In genomic region chr7:67696878-67697277, GRCh38 we compare ENCODE assay signal across 19 cellular contexts.
"Had no signal": no experiment of that assay in that cellular context is flagged by ENCODE, and none has a peak within 500 bp of the region (broad histone marks: within the 10 kb centered on the region; RNA-seq: fewer than 3 reads in every experiment).

No MANE protein-coding gene starts in this region.

- H3K27ac ChIP-seq: body of pancreas, coronary artery, heart left ventricle, neutrophil, parathyroid adenoma, thyroid gland had no signal

- H3K79me2 ChIP-seq: parathyroid adenoma had no signal

- H3K9me3 ChIP-seq: body of pancreas, esophagus squamous epithelium, neutrophil, thyroid gland had no signal

- H3K27me3 Mint-ChIP-seq: activated B cell treated with CpG ODN at 0.5 μM for 24 hours; activated CD4-positive, alpha-beta T cell treated with anti-CD3 and anti-CD28 coated beads, Interleukin-2, amount 10 ng/mL, durations not matched to agents 24 days and 14 days; activated naive CD8-positive, alpha-beta T cell treated with anti-CD3 and anti-CD28 coated beads for 36 hours; central memory CD8-positive, alpha-beta T cell; T-helper 17 cell had no signal

- H3K4me1 ChIP-seq: heart left ventricle, parathyroid adenoma, thyroid gland had no signal

- H3K27ac Mint-ChIP-seq: activated B cell treated with CpG ODN at 0.5 μM for 24 hours; activated CD4-positive, alpha-beta T cell treated with anti-CD3 and anti-CD28 coated beads, Interleukin-2, amount 10 ng/mL, durations not matched to agents 24 days and 14 days; activated naive CD8-positive, alpha-beta T cell treated with anti-CD3 and anti-CD28 coated beads for 36 hours; immature natural killer cell; naive thymus-derived CD4-positive, alpha-beta T cell; stimulated activated effector memory CD8-positive, alpha-beta T cell treated with anti-CD3 and anti-CD28 coated beads, Interleukin-12 subunit alpha, Interleukin-12 subunit beta, amount 100 ng/mL, for 72 hours; T-helper 17 cell had no signal

- H3K4me3 ChIP-seq: body of pancreas, coronary artery, heart left ventricle, lung, thyroid gland had no signal

- DNase-seq: activated B cell treated with CpG ODN at 0.5 μM for 24 hours; activated CD4-positive, alpha-beta T cell treated with anti-CD3 and anti-CD28 coated beads, Interleukin-2, amount 10 ng/mL, durations not matched to agents 24 days and 14 days; activated CD8-positive, alpha-beta memory T cell treated with anti-CD3 and anti-CD28 coated beads for 24 hours; activated naive CD8-positive, alpha-beta T cell treated with anti-CD3 and anti-CD28 coated beads for 36 hours; body of pancreas; esophagus squamous epithelium; heart left ventricle; immature natural killer cell; left colon; naive thymus-derived CD4-positive, alpha-beta T cell; retina; T-helper 17 cell; thyroid gland had no signal

- H3K27me3 ChIP-seq: body of pancreas, neutrophil, thyroid gland had no signal

- H2AFZ ChIP-seq: parathyroid adenoma had no signal

- H3K9ac ChIP-seq: parathyroid adenoma had no signal

- H3K36me3 ChIP-seq: esophagus squamous epithelium, heart left ventricle, neutrophil, thyroid gland had no signal

- H3K4me1 Mint-ChIP-seq: activated B cell treated with CpG ODN at 0.5 μM for 24 hours; activated CD4-positive, alpha-beta T cell treated with anti-CD3 and anti-CD28 coated beads, Interleukin-2, amount 10 ng/mL, durations not matched to agents 24 days and 14 days; activated naive CD8-positive, alpha-beta T cell treated with anti-CD3 and anti-CD28 coated beads for 36 hours; central memory CD8-positive, alpha-beta T cell; immature natural killer cell; naive thymus-derived CD4-positive, alpha-beta T cell; stimulated activated effector memory CD8-positive, alpha-beta T cell treated with anti-CD3 and anti-CD28 coated beads, Interleukin-12 subunit alpha, Interleukin-12 subunit beta, amount 100 ng/mL, for 72 hours; T-helper 17 cell had no signal

- ATAC-seq: body of pancreas; heart left ventricle; left colon; naive thymus-derived CD4-positive, alpha-beta T cell; stimulated activated effector memory CD8-positive, alpha-beta T cell treated with anti-CD3 and anti-CD28 coated beads, Interleukin-12 subunit alpha, Interleukin-12 subunit beta, amount 100 ng/mL, for 72 hours; T-helper 17 cell had no signal

- H3K36me3 Mint-ChIP-seq: activated naive CD8-positive, alpha-beta T cell treated with anti-CD3 and anti-CD28 coated beads for 36 hours; naive thymus-derived CD4-positive, alpha-beta T cell; stimulated activated effector memory CD8-positive, alpha-beta T cell treated with anti-CD3 and anti-CD28 coated beads, Interleukin-12 subunit alpha, Interleukin-12 subunit beta, amount 100 ng/mL, for 72 hours had no signal

- H3K4me3 Mint-ChIP-seq: activated B cell treated with CpG ODN at 0.5 μM for 24 hours; activated CD4-positive, alpha-beta T cell treated with anti-CD3 and anti-CD28 coated beads, Interleukin-2, amount 10 ng/mL, durations not matched to agents 24 days and 14 days; activated naive CD8-positive, alpha-beta T cell treated with anti-CD3 and anti-CD28 coated beads for 36 hours; central memory CD8-positive, alpha-beta T cell; immature natural killer cell; naive thymus-derived CD4-positive, alpha-beta T cell; stimulated activated effector memory CD8-positive, alpha-beta T cell treated with anti-CD3 and anti-CD28 coated beads, Interleukin-12 subunit alpha, Interleukin-12 subunit beta, amount 100 ng/mL, for 72 hours; T-helper 17 cell had no signal
